ENCODE assay signal across 10 cellular contexts in genomic region chr14:24817638-24818053, GRCh38.
DNase-seq lines count a peak whose midpoint lies in the region; ATAC-seq and TF ChIP-seq lines count a peak whose summit lies in the region.
"Had no signal": no experiment of that assay in that cellular context is flagged by ENCODE, and none has a peak within 500 bp of the region (broad histone marks: within the 10 kb centered on the region; RNA-seq: fewer than 3 reads in every experiment).

No MANE protein-coding gene starts in this region.

- no peak overlapping the region for H3K4me3 Mint-ChIP-seq in mesothelial cell of epicardium
- H3K4me3 Mint-ChIP-seq: activated T-cell treated with anti-CD3 and anti-CD28 coated beads, Interleukin-2, amount 50 U/mL, for 24 hours had no signal

- H3K36me3 Mint-ChIP-seq in mesothelial cell of epicardium, result peaks cover 2% of the 10 kb centered on the region

- DNase-seq in BJ (ENCODE audit: low read depth), result no peak
- DNase-seq in LNCaP clone FGC (ENCODE audit: low read depth), result no peak
- DNase-seq in epithelial cell of proximal tubule (ENCODE audit: low read depth), result no peak
- DNase-seq in mesothelial cell of epicardium (ENCODE audit: low spot score in 2 of 2, unreplicated experiment in 2 of 2), result no peak
- no peak for DNase-seq in ureter (ENCODE audit: low spot score)
- DNase-seq in tibial nerve (ENCODE audit: low spot score in 2 of 2), result no peak
- DNase-seq: activated T-cell treated with anti-CD3 and anti-CD28 coated beads, Interleukin-2, amount 50 U/mL, for 24 hours; PC-9 had no signal

- no peaks in the 10 kb centered on the region for H3K27me3 ChIP-seq in BJ (ENCODE audit: control insufficient read depth, insufficient read depth, low read length)
- no peaks in the 10 kb centered on the region for H3K27me3 ChIP-seq in tibial nerve

- no peaks in the 10 kb centered on the region for H3K27me3 Mint-ChIP-seq in mesothelial cell of epicardium (ENCODE audit: low read depth)

- ATAC-seq in HG02759 (IDR thresholded peaks at IDR 0.05; ENCODE audit: unreplicated experiment) (no peak), HG02763 (IDR thresholded peaks at IDR 0.05; ENCODE audit: unreplicated experiment) (no peak)

- POLR2A ChIA-PET in BJ (lab: Charles Lee), result no interaction called here

- CTCF ChIA-PET in BJ (lab: Yijun Ruan, JAX), result interaction anchor here (0.6 to 3.3 kb wide), 17 partner anchors 8 to 318 kb away, joined by 3 to 24 read pairs (median 4); no protein-coding TSS in a partner anchor

- no peak for TF ChIP-seq EP300 in tibial nerve (IDR thresholded peaks at IDR 0.05)

- H3K27ac Mint-ChIP-seq in mesothelial cell of epicardium, result peak overlapping the region; percentile 87
- H3K27ac Mint-ChIP-seq: activated T-cell treated with anti-CD3 and anti-CD28 coated beads, Interleukin-2, amount 50 U/mL, for 24 hours had no signal

- no peaks in the 10 kb centered on the region for H3K9me3 ChIP-seq in tibial nerve

- no peak overlapping the region for H3K4me3 ChIP-seq in BJ (ENCODE audit: low read depth, low read length)
- no peak overlapping the region for H3K4me3 ChIP-seq in LNCaP clone FGC (ENCODE audit: low read depth, low read length)
- H3K4me3 ChIP-seq in epithelial cell of proximal tubule (ENCODE audit: low read depth, low read length), result no peak overlapping the region
- no peak overlapping the region for H3K4me3 ChIP-seq in tibial nerve
- H3K4me3 ChIP-seq: PC-9 had no signal

- WGBS in tibial nerve, 2 donors, result 47 to 50% methylated on average over 6 of the region's 6 CpGs

- TF ChIP-seq POLR2A in tibial nerve (IDR thresholded peaks at IDR 0.05), result no peak

- H3K4me1 ChIP-seq in tibial nerve, result peaks cover 0 to 22% (median 0%) of the 10 kb centered on the region in 4 donors

- no peaks in the 10 kb centered on the region for H3K9me3 Mint-ChIP-seq in mesothelial cell of epicardium
- H3K9me3 Mint-ChIP-seq: activated T-cell treated with anti-CD3 and anti-CD28 coated beads, Interleukin-2, amount 50 U/mL, for 24 hours had no signal

- peaks cover 24% of the 10 kb centered on the region for H3K4me1 Mint-ChIP-seq in mesothelial cell of epicardium

- H3K36me3 ChIP-seq in BJ (ENCODE audit: control insufficient read depth, insufficient read depth, low read length), result no peaks in the 10 kb centered on the region
- H3K36me3 ChIP-seq in tibial nerve, result no peaks in the 10 kb centered on the region

- H3K27ac ChIP-seq in tibial nerve, result peak overlapping the region in 1 of 4 donors; percentile 62
- H3K27ac ChIP-seq: PC-9 had no signal

- TF ChIP-seq CTCF in BJ (IDR thresholded peaks at IDR 0.05; ENCODE audit: insufficient read depth, low read depth, low read length) (peak; percentile 72), LNCaP clone FGC (IDR thresholded peaks at IDR 0.05; ENCODE audit: control insufficient read depth, extremely low read depth, insufficient read depth) (peak; percentile 64), epithelial cell of proximal tubule (conservative IDR thresholded peaks at IDR 0.05; ENCODE audit: low read depth, low read length) (peak; percentile 47), mesothelial cell of epicardium (IDR thresholded peaks at IDR 0.05; ENCODE audit: unreplicated experiment) (no peak), tibial nerve (IDR thresholded peaks at IDR 0.05) (peak in 1 of 5 experiments; percentile 23)
